In the genomic region with DNA sequence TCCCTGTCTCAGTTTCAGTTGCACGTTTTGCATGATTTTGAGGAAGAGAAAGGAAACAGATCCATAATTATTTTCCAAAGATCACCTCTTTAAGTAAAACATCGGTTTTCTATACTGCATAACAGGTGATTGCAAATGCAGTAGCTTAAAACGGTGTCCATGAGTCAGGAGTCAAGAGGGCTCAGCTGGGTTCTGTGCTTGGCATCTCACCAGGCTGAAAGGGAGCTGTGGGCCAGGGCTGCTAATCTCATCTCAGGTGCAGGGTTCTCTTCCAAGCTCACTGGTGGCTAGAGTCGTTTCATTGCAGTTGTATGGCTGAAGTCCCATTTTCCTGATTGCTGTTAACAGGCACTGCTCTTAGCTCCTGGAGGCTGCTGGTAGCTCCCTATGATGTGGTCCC, we compare ENCODE assay signal across 4 cellular contexts.
"Had no signal": no experiment of that assay in that cellular context is flagged by ENCODE, and none has a peak within 500 bp of the region (broad histone marks: within the 10 kb centered on the region; RNA-seq: fewer than 3 reads in every experiment).

No MANE protein-coding gene starts in this region.

- DNase-seq: H9, HCEC 1CT, IMR-90 had no signal

- H3K4me3 Mint-ChIP-seq: GM23338, H9 had no signal

- H3K4me2 ChIP-seq: GM23338 had no signal

- ATAC-seq: GM23338 had no signal

- H3K27ac Mint-ChIP-seq: GM23338, H9 had no signal

- H3K4me1 Mint-ChIP-seq: GM23338 had no signal

- H3K4me3 ChIP-seq: GM23338 had no signal
